In the genomic region with DNA sequence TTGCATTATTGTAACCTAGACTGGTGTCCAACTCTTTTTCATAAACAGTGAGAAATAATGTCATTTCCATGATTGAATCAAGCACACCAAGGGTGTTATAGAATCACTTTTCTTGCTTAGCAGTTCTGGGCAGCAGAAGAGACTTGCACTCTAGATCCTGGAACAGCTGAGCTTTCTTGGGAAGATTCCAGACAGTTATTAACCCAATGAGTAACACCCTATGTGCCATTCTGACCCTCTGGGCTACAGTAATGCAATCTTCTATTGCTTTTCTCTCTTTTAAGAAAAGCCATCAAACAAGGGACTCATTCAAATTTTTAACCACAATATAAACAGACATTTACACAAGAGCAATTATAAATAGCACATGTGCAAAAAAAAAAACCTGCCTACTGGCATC, we compare ENCODE assay signal across 14 cellular contexts. TPM values are rescaled to one million over a fixed set of nuclear protein-coding genes. Genes with fewer than 3 reads are reported as not detected.
DNase-seq lines count a peak whose midpoint lies in the region; ATAC-seq and TF ChIP-seq lines count a peak whose summit lies in the region.
"Had no signal": no experiment of that assay in that cellular context is flagged by ENCODE, and none has a peak within 500 bp of the region (broad histone marks: within the 10 kb centered on the region; RNA-seq: fewer than 3 reads in every experiment).

No MANE protein-coding gene starts in this region.

- H3K4me1 Mint-ChIP-seq in naive thymus-derived CD4-positive, alpha-beta T cell, result peaks cover 12 to 31% (median 28%) of the 10 kb centered on the region in 7 donors

- H3K27me3 Mint-ChIP-seq in naive thymus-derived CD4-positive, alpha-beta T cell, result peaks cover 0 to 21% (median 0%) of the 10 kb centered on the region in 5 donors

- H3K4me2 ChIP-seq in fibroblast of lung (ENCODE audit: extremely low read depth, insufficient read depth, low read length), result no peak overlapping the region

- ATAC-seq in sciatic nerve, result peak; percentile 79
- no peak for ATAC-seq in naive thymus-derived CD4-positive, alpha-beta T cell
- ATAC-seq: HepG2; natural killer cell treated with Interleukin-12 subunit alpha and Interleukin-12 subunit beta and Interleukin-15 and Interleukin-18, amount 100 ng/mL, for 72 hours had no signal

- peaks cover 17% of the 10 kb centered on the region for H3K4me1 ChIP-seq in fibroblast of lung (ENCODE audit: control insufficient read depth, extremely low read depth, insufficient read depth, low read length)
- peaks cover 0 to 4% of the 10 kb centered on the region in 2 donors for H3K4me1 ChIP-seq in naive thymus-derived CD4-positive, alpha-beta T cell (ENCODE audit: control insufficient read depth in 2 of 2, insufficient read depth in 2 of 2, low read length in 2 of 2)

- H3K27ac Mint-ChIP-seq in naive thymus-derived CD4-positive, alpha-beta T cell, result no peak overlapping the region
- H3K27ac Mint-ChIP-seq: activated T-helper 2 cell treated with anti-CD3 and anti-CD28 coated beads, Interferon-gamma antibody, Interleukin-2, Interleukin-4, amounts not matched to agents 10 μg/mL and 5 μg/mL and 100 μg/mL, durations not matched to agents 14 hours and 24 hours and 36 hours; natural killer cell treated with Interleukin-12 subunit alpha and Interleukin-12 subunit beta and Interleukin-15 and Interleukin-18, amount 100 ng/mL, for 72 hours had no signal

- no peaks in the 10 kb centered on the region for H3K79me2 ChIP-seq in fibroblast of lung (ENCODE audit: control insufficient read depth, insufficient read depth, low read length)

- H3K36me3 ChIP-seq in fibroblast of lung (ENCODE audit: control insufficient read depth, insufficient read depth, low read length), result no peaks in the 10 kb centered on the region
- H3K36me3 ChIP-seq in naive thymus-derived CD4-positive, alpha-beta T cell (ENCODE audit: control insufficient read depth in 2 of 3, insufficient read depth in 3 of 3, low read length in 3 of 3), result no peaks in the 10 kb centered on the region
- H3K36me3 ChIP-seq: cardiac muscle cell had no signal

- POLR2A ChIA-PET in naive thymus-derived CD4-positive, alpha-beta T cell (lab: Charles Lee), result interaction anchor here (1.4 to 5.5 kb wide), 6 partner anchors 8 to 134 kb away, joined by 4 to 54 read pairs (median 4); a partner anchor contains a TSS

- intact Hi-C loops in sciatic nerve (cut with DNase I), result no loop called here
- intact Hi-C loops in naive thymus-derived CD4-positive, alpha-beta T cell (cut with micrococcal nuclease), result no loop called here

- no peak overlapping the region for H3K4me3 Mint-ChIP-seq in naive thymus-derived CD4-positive, alpha-beta T cell
- H3K4me3 Mint-ChIP-seq: natural killer cell treated with Interleukin-12 subunit alpha and Interleukin-12 subunit beta and Interleukin-15 and Interleukin-18, amount 100 ng/mL, for 72 hours had no signal

- no peak overlapping the region for H2AFZ ChIP-seq in fibroblast of lung (ENCODE audit: low read length)

- no peak for TF ChIP-seq CTCF in fibroblast of lung (conservative IDR thresholded peaks at IDR 0.05 in 1 of 2, IDR thresholded peaks at IDR 0.05 in 1 of 2; ENCODE audit: low read depth in 1 of 2, low read length in 2 of 2)

- no peaks in the 10 kb centered on the region for H3K27me3 ChIP-seq in fibroblast of lung (ENCODE audit: control insufficient read depth, insufficient read depth, low read length)
- H3K27me3 ChIP-seq in naive thymus-derived CD4-positive, alpha-beta T cell (ENCODE audit: control insufficient read depth in 2 of 2, insufficient read depth in 2 of 2, low read length in 2 of 2), result no peaks in the 10 kb centered on the region
- H3K27me3 ChIP-seq: cardiac muscle cell had no signal

- H3K36me3 Mint-ChIP-seq in naive thymus-derived CD4-positive, alpha-beta T cell, result no peaks in the 10 kb centered on the region
- H3K36me3 Mint-ChIP-seq: natural killer cell treated with Interleukin-12 subunit alpha and Interleukin-12 subunit beta and Interleukin-15 and Interleukin-18, amount 100 ng/mL, for 72 hours had no signal

- no peaks in the 10 kb centered on the region for H4K20me1 ChIP-seq in fibroblast of lung (ENCODE audit: control insufficient read depth, extremely low read depth, insufficient read depth, low read length)

- CTCF ChIA-PET in naive thymus-derived CD4-positive, alpha-beta T cell (lab: Charles Lee), result interaction anchor here (0.7 to 5.5 kb wide), 7 partner anchors 10 to 144 kb away, joined by 3 to 40 read pairs (median 5); a partner anchor contains a TSS

- peak; percentile 36 for DNase-seq in GM03348 (ENCODE audit: low spot score)
- DNase-seq in RPMI7951 (ENCODE audit: low read depth), result peak; percentile 77
- DNase-seq in fibroblast of lung (ENCODE audit: low read depth in 2 of 2), result peak; percentile 75 to 83
- no peak for DNase-seq in sciatic nerve (ENCODE audit: low spot score)
- no peak for DNase-seq in cerebellar nuclear complex (lab: John Stamatoyannopoulos, UW)
- no peak for DNase-seq in naive thymus-derived CD4-positive, alpha-beta T cell
- DNase-seq in DMS53 (lab: John Stamatoyannopoulos, UW), result no peak
- DNase-seq: activated CD4-positive, alpha-beta T cell treated with anti-CD3 and anti-CD28 coated beads for 48 hours; NCI-H1694 treated with DMSO at 0.1 percent for 48 hours; T-helper 1 cell had no signal

- no peaks in the 10 kb centered on the region for H3K9me3 ChIP-seq in fibroblast of lung (ENCODE audit: control insufficient read depth, insufficient read depth, low read depth, low read length)
- no peaks in the 10 kb centered on the region for H3K9me3 ChIP-seq in naive thymus-derived CD4-positive, alpha-beta T cell (ENCODE audit: control insufficient read depth in 2 of 3, low read length in 3 of 3)

- H3K9ac ChIP-seq in fibroblast of lung (ENCODE audit: insufficient read depth, low read length), result no peak overlapping the region

- H3K9me3 Mint-ChIP-seq in naive thymus-derived CD4-positive, alpha-beta T cell, result peaks cover 0 to 2% (median 0%) of the 10 kb centered on the region in 11 donors
- H3K9me3 Mint-ChIP-seq: activated T-helper 2 cell treated with anti-CD3 and anti-CD28 coated beads, Interferon-gamma antibody, Interleukin-2, Interleukin-4, amounts not matched to agents 10 μg/mL and 5 μg/mL and 100 μg/mL, durations not matched to agents 14 hours and 24 hours and 36 hours; natural killer cell treated with Interleukin-12 subunit alpha and Interleukin-12 subunit beta and Interleukin-15 and Interleukin-18, amount 100 ng/mL, for 72 hours had no signal

- no peak overlapping the region for H3K4me3 ChIP-seq in fibroblast of lung (replicated peaks in 1 of 4; ENCODE audit: control extremely low read depth in 1 of 4, insufficient read depth in 1 of 4, low read depth in 3 of 4, low read length in 4 of 4)
- no peak overlapping the region for H3K4me3 ChIP-seq in naive thymus-derived CD4-positive, alpha-beta T cell (ENCODE audit: low read length)
- H3K4me3 ChIP-seq: cardiac muscle cell had no signal

- no peak overlapping the region for H3K27ac ChIP-seq in fibroblast of lung (ENCODE audit: insufficient read depth, low read length)
- no peak overlapping the region for H3K27ac ChIP-seq in naive thymus-derived CD4-positive, alpha-beta T cell (ENCODE audit: low read depth, low read length)
- H3K27ac ChIP-seq: cardiac muscle cell had no signal

RNA-seq across cellular contexts. Expression of a gene that starts 39.3 kb away (rescaled TPM):
- total RNA-seq in RPMI7951 (2014; rRNA removed; shearing (Covaris generic)), result 28.2 and 39.3 TPM in 2 replicates
- 48.5 and 55.5 TPM in 2 replicates for total RNA-seq in fibroblast of lung
- polyA plus RNA-seq in fibroblast of lung, result 19.9 and 21.3 TPM in 2 replicates
- polyA plus RNA-seq in fibroblast of lung (2012), result 18.4 and 21.1 TPM in 2 replicates
- 18.3 and 53.6 TPM in 2 replicates for polyA minus RNA-seq in fibroblast of lung (ENCODE audit: low replicate concordance)
- total RNA-seq in sciatic nerve, result 58.2 TPM
- total RNA-seq in naive thymus-derived CD4-positive, alpha-beta T cell, result 100 to 1,000 TPM in 4 of 5 experiments, 10 to 100 TPM in 1; 64.2 to 288 (median 155) TPM
- polyA plus RNA-seq in naive thymus-derived CD4-positive, alpha-beta T cell, result 10 to 100 TPM; 53.3 to 62.8 TPM

Comparison
In these comparisons a context has a peak if more than half of its experiments do, and no peak if none do; other contexts are left out.
1. DNase-seq: peak in GM03348 (single experiment), RPMI7951 (single experiment) and fibroblast of lung (2 of 2); none in sciatic nerve (single experiment), cerebellar nuclear complex (0 of 2), naive thymus-derived CD4-positive, alpha-beta T cell (0 of 9) and DMS53 (single experiment).